16 cellular contexts compared by ENCODE assay signal in genomic region chr1:149931212-149931805, GRCh38. TPM values are rescaled to one million over a fixed set of nuclear protein-coding genes. Genes with fewer than 3 reads are reported as not detected.
DNase-seq lines count a peak whose midpoint lies in the region; ATAC-seq and TF ChIP-seq lines count a peak whose summit lies in the region.
"Had no signal": no experiment of that assay in that cellular context is flagged by ENCODE, and none has a peak within 500 bp of the region (broad histone marks: within the 10 kb centered on the region; RNA-seq: fewer than 3 reads in every experiment).

No MANE protein-coding gene starts in this region.

- peaks cover 4% of the 10 kb centered on the region; the same call in 1 of the 2 replicates for H3F3A ChIP-seq in PC-9 (ENCODE audit: insufficient read depth, low read depth)

- H3K4me3 ChIP-seq in breast epithelium (no peak overlapping the region), PC-9 (no peak overlapping the region), choroid plexus epithelial cell (ENCODE audit: low read depth, low read length) (no peak overlapping the region), thyroid gland (replicated peaks in 1 of 3) (no peak overlapping the region)
- H3K4me3 ChIP-seq: dorsolateral prefrontal cortex had no signal

- no peak for ATAC-seq in stimulated activated naive B cell treated with anti-CD40 and anti-IgM and Interleukin-4, amounts not matched to agents 10 μg/mL and 1 μg/mL and 100 μg/mL, for 72 hours (replicated peaks)
- ATAC-seq in HG02852 (IDR thresholded peaks at IDR 0.05; ENCODE audit: unreplicated experiment): no peak

- H2AFZ ChIP-seq in PC-9: no peak overlapping the region

- peak overlapping the region; percentile 2 for H3K4me3 Mint-ChIP-seq in MCF 10A (ENCODE audit: unreplicated experiment)
- H3K4me3 Mint-ChIP-seq in stimulated activated naive B cell treated with anti-CD40 and anti-IgM and Interleukin-4, amounts not matched to agents 10 μg/mL and 1 μg/mL and 100 μg/mL, for 72 hours: no peak overlapping the region
- H3K4me3 Mint-ChIP-seq: activated naive CD4-positive, alpha-beta T cell treated with anti-CD3 and anti-CD28 coated beads, Interleukin-2, amount 50 U/mL, for 24 hours had no signal

- POLR2A ChIA-PET in MCF 10A (lab: Yijun Ruan, JAX): interaction anchor here (0.6 to 7.3 kb wide), 2 partner anchors 12 to 43 kb away, joined by 3 to 228 read pairs; a partner anchor contains a TSS
- POLR2A ChIA-PET in PC-9 (lab: Charles Lee; ENCODE audit: unreplicated experiment): no interaction called here

- intact Hi-C loops in MCF 10A (cut with micrococcal nuclease) (no loop called here), breast epithelium (cut with DNase I; ENCODE audit: low total_unique reads) (no loop called here), PC-9 (cut with micrococcal nuclease; ENCODE audit: unreplicated experiment) (no loop called here), thyroid gland (cut with DNase I) (loop anchor here (5.0 kb wide), 1 partner anchor 34 kb away; the partner anchor contains the start of gene BOLA1)

- peak; percentile 59 for DNase-seq in MCF 10A (ENCODE audit: unreplicated experiment)
- no peak for DNase-seq in breast epithelium (ENCODE audit: low spot score in 2 of 2)
- DNase-seq in PC-9: no peak
- peak; percentile 12 for DNase-seq in choroid plexus epithelial cell (ENCODE audit: low read depth)
- DNase-seq in stimulated activated naive B cell treated with anti-CD40 and anti-IgM and Interleukin-4, amounts not matched to agents 10 μg/mL and 1 μg/mL and 100 μg/mL, for 72 hours: no peak
- no peak for DNase-seq in thyroid gland
- no peak for DNase-seq in T1000 (lab: John Stamatoyannopoulos, UW)
- DNase-seq: dorsolateral prefrontal cortex; foreskin melanocyte; kidney; NCI-H1417 treated with DMSO at 0.1 percent for 48 hours; NCI-H69; stimulated activated CD4-positive, alpha-beta T cell treated with anti-CD3 and anti-CD28 coated beads, Interleukin-4, amount 100 ng/mL, for 1 hour; stimulated activated naive CD4-positive, alpha-beta T cell treated with Interleukin-2 at 50 U/mL for 16 hours had no signal

- BruUV-seq in MCF 10A (replicated peaks; lab: Mats Ljungman, UMichigan): no TSS peak
- BruUV-seq in PC-9 (replicated peaks; lab: Mats Ljungman, UMichigan): no TSS peak

- no peaks in the 10 kb centered on the region for H3K9me2 ChIP-seq in PC-9 (ENCODE audit: insufficient read depth)

- H3K27me3 ChIP-seq in breast epithelium: no peaks in the 10 kb centered on the region
- no peaks in the 10 kb centered on the region for H3K27me3 ChIP-seq in PC-9 (ENCODE audit: insufficient read depth, low read depth)
- H3K27me3 ChIP-seq in thyroid gland: no peaks in the 10 kb centered on the region
- H3K27me3 ChIP-seq: dorsolateral prefrontal cortex had no signal

- H3K4me1 ChIP-seq in breast epithelium (peaks cover under 1 to 9% of the 10 kb centered on the region in 2 donors), PC-9 (replicated peaks; ENCODE audit: insufficient read depth) (peaks cover 29% of the 10 kb centered on the region), thyroid gland (peaks cover 8 to 13% of the 10 kb centered on the region in 2 donors)

- WGBS in thyroid gland, 2 donors: 89 to 90% methylated on average over 13 of the region's 13 CpGs

- H3K36me3 ChIP-seq in breast epithelium (no peaks in the 10 kb centered on the region), PC-9 (ENCODE audit: low read depth) (peaks cover 11% of the 10 kb centered on the region), thyroid gland (peaks cover under 1 to 3% of the 10 kb centered on the region in 2 donors)

- TF ChIP-seq POLR2A in breast epithelium (IDR thresholded peaks at IDR 0.05) (no peak), thyroid gland (IDR thresholded peaks at IDR 0.05) (no peak)

- H3K36me3 Mint-ChIP-seq in MCF 10A (ENCODE audit: insufficient read depth, unreplicated experiment): peaks cover 10% of the 10 kb centered on the region
- H3K36me3 Mint-ChIP-seq in stimulated activated naive B cell treated with anti-CD40 and anti-IgM and Interleukin-4, amounts not matched to agents 10 μg/mL and 1 μg/mL and 100 μg/mL, for 72 hours: peaks cover 2 to 12% of the 10 kb centered on the region in 2 donors

- no peaks in the 10 kb centered on the region for H3K9me3 Mint-ChIP-seq in MCF 10A (ENCODE audit: unreplicated experiment)
- no peaks in the 10 kb centered on the region for H3K9me3 Mint-ChIP-seq in stimulated activated naive B cell treated with anti-CD40 and anti-IgM and Interleukin-4, amounts not matched to agents 10 μg/mL and 1 μg/mL and 100 μg/mL, for 72 hours
- H3K9me3 Mint-ChIP-seq: activated naive CD4-positive, alpha-beta T cell treated with anti-CD3 and anti-CD28 coated beads, Interleukin-2, amount 50 U/mL, for 24 hours had no signal

- TF ChIP-seq CTCF in MCF 10A (IDR thresholded peaks at IDR 0.05; ENCODE audit: unreplicated experiment) (no peak), breast epithelium (IDR thresholded peaks at IDR 0.05) (no peak), PC-9 (conservative IDR thresholded peaks at IDR 0.05) (no peak), choroid plexus epithelial cell (conservative IDR thresholded peaks at IDR 0.05; ENCODE audit: low read depth, low read length) (no peak), thyroid gland (IDR thresholded peaks at IDR 0.05) (no peak)

- H3K27ac Mint-ChIP-seq in MCF 10A (ENCODE audit: low read depth, unreplicated experiment): peak overlapping the region; percentile 61
- H3K27ac Mint-ChIP-seq in stimulated activated naive B cell treated with anti-CD40 and anti-IgM and Interleukin-4, amounts not matched to agents 10 μg/mL and 1 μg/mL and 100 μg/mL, for 72 hours: peak overlapping the region; percentile 3
- H3K27ac Mint-ChIP-seq: activated naive CD4-positive, alpha-beta T cell treated with anti-CD3 and anti-CD28 coated beads, Interleukin-2, amount 50 U/mL, for 24 hours had no signal

- H3K27me3 Mint-ChIP-seq in MCF 10A (ENCODE audit: insufficient read depth, unreplicated experiment): no peaks in the 10 kb centered on the region
- peaks cover 40 to 48% of the 10 kb centered on the region in 2 donors for H3K27me3 Mint-ChIP-seq in stimulated activated naive B cell treated with anti-CD40 and anti-IgM and Interleukin-4, amounts not matched to agents 10 μg/mL and 1 μg/mL and 100 μg/mL, for 72 hours
- H3K27me3 Mint-ChIP-seq: activated naive CD4-positive, alpha-beta T cell treated with anti-CD3 and anti-CD28 coated beads, Interleukin-2, amount 50 U/mL, for 24 hours had no signal

- H4K20me1 ChIP-seq in PC-9 (ENCODE audit: insufficient read depth): peaks cover under 1% of the 10 kb centered on the region; the same call in 1 of the 2 replicates

- H3K27ac ChIP-seq in breast epithelium (no peak overlapping the region), PC-9 (peak overlapping the region; percentile 42; the same call in 1 of the 2 replicates), thyroid gland (no peak overlapping the region)

- peaks cover 48% of the 10 kb centered on the region for H3K4me1 Mint-ChIP-seq in MCF 10A (ENCODE audit: insufficient read depth, unreplicated experiment)
- peaks cover 14 to 21% of the 10 kb centered on the region in 2 donors for H3K4me1 Mint-ChIP-seq in stimulated activated naive B cell treated with anti-CD40 and anti-IgM and Interleukin-4, amounts not matched to agents 10 μg/mL and 1 μg/mL and 100 μg/mL, for 72 hours

- H3K9me3 ChIP-seq in breast epithelium (no peaks in the 10 kb centered on the region), PC-9 (ENCODE audit: insufficient read depth, low read depth) (no peaks in the 10 kb centered on the region), thyroid gland (no peaks in the 10 kb centered on the region)

- H3K4me2 ChIP-seq in PC-9: peak overlapping the region; percentile 10; the same call in 1 of the 2 replicates

- peaks cover 12% of the 10 kb centered on the region for H3K79me2 ChIP-seq in PC-9 (ENCODE audit: low read depth)

- CTCF ChIA-PET in MCF 10A (lab: Yijun Ruan, JAX) (interaction anchor here (0.6 kb wide), 2 partner anchors 141 to 256 kb away, joined by 3 to 5 read pairs; no protein-coding TSS in a partner anchor), PC-9 (lab: Charles Lee) (no interaction called here)

RNA-seq across cellular contexts. Expression of gene SF3B4, which starts 3.7 kb away (rescaled TPM):
- total RNA-seq in MCF 10A (2022): 79.2 and 99.2 TPM in 2 replicates
- 1 to 10 TPM; 6.9 to 9.7 (median 7.4) TPM for total RNA-seq in breast epithelium
- total RNA-seq in PC-9 (2021): 50.8 and 73.1 TPM in 2 replicates
- total RNA-seq in thyroid gland: 10 to 100 TPM; 10.2 to 17.9 (median 12.4) TPM

RNA-seq across cellular contexts. Expression of gene MTMR11, which starts 5.4 kb away (rescaled TPM):
- 23.8 and 33.5 TPM in 2 replicates for total RNA-seq in MCF 10A (2022)
- 10 to 100 TPM in 2 of 3 donors, 1 to 10 TPM in 1; 7.4 to 13.9 (median 13.8) TPM for total RNA-seq in breast epithelium
- total RNA-seq in PC-9 (2021): 16.0 and 18.2 TPM in 2 replicates
- 1 to 10 TPM; 2.0 to 8.6 (median 5.6) TPM for total RNA-seq in thyroid gland

RNA-seq across cellular contexts. Expression of gene SV2A, which starts 13.7 kb away (rescaled TPM):
- total RNA-seq in MCF 10A (2022): 0.12 TPM in 1 of 2 replicates, not detected in the other
- 1 to 10 TPM in 2 of 3 donors, under 1 TPM in 1; 0.32 to 3.6 (median 2.2) TPM for total RNA-seq in breast epithelium
- total RNA-seq in PC-9 (2021): 0.20 and 0.33 TPM in 2 replicates
- total RNA-seq in thyroid gland: 1 to 10 TPM; 3.0 to 5.9 (median 4.0) TPM

RNA-seq across cellular contexts. Expression of gene BOLA1, which starts 31.9 kb away (rescaled TPM):
- total RNA-seq in MCF 10A (2022) (17.4 and 22.4 TPM in 2 replicates), breast epithelium (10 to 100 TPM; 29.5 to 34.0 (median 33.4) TPM), PC-9 (2021) (16.2 and 23.7 TPM in 2 replicates), thyroid gland (10 to 100 TPM; 23.5 to 55.8 (median 31.6) TPM)

Comparison
In these comparisons a context has a peak if more than half of its experiments do, and no peak if none do; other contexts are left out.
1. DNase-seq: peak in MCF 10A (single experiment) and choroid plexus epithelial cell (single experiment); none in breast epithelium (0 of 2), PC-9 (0 of 2), stimulated activated naive B cell treated with anti-CD40 and anti-IgM and Interleukin-4, amounts not matched to agents 10 μg/mL and 1 μg/mL and 100 μg/mL, for 72 hours (single experiment), thyroid gland (0 of 2) and T1000 (single experiment).